ENCODE assay signal across 9 cellular contexts in the genomic region with DNA sequence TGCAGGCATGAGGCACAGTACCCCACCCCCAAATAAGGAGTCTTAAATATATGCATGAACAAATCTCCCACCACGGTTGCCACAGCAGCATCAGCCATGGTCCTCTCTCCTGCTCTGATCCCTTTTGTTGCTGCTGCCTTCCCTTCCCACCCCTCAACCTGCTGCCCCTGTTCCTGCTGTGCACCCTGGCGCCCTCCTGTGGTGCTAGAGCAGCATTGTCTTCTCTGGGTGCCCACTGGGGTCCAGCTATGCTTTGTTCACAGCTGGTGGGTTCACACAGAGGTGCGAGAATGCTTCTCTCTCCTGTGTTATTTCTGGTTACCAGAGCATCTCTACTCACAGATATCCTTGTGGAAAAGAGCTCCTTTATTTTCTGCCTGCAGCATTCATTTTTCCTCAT.
DNase-seq lines count a peak whose midpoint lies in the region; ATAC-seq and TF ChIP-seq lines count a peak whose summit lies in the region.
"Had no signal": no experiment of that assay in that cellular context is flagged by ENCODE, and none has a peak within 500 bp of the region (broad histone marks: within the 10 kb centered on the region; RNA-seq: fewer than 3 reads in every experiment).

No MANE protein-coding gene starts in this region.

- H3K79me2 ChIP-seq in OCI-LY3 (ENCODE audit: low read length), result no peaks in the 10 kb centered on the region

- peaks cover 39% of the 10 kb centered on the region for H3K4me1 ChIP-seq in OCI-LY3 (ENCODE audit: low read length)

- H3K4me3 ChIP-seq in GM12864 (ENCODE audit: low read depth, low read length) (no peak overlapping the region), OCI-LY3 (ENCODE audit: low read length) (no peak overlapping the region)

- no peaks in the 10 kb centered on the region for H3K9me3 ChIP-seq in OCI-LY3 (ENCODE audit: insufficient read depth, low read length)

- peak; percentile 28 for TF ChIP-seq CTCF in AG09319 (IDR thresholded peaks at IDR 0.05; ENCODE audit: low read depth, low read length)
- peak; percentile 41 for TF ChIP-seq CTCF in GM12864 (IDR thresholded peaks at IDR 0.05; ENCODE audit: low read depth, low read length, missing control alignments)
- peak; percentile 79 for TF ChIP-seq CTCF in OCI-LY3 (IDR thresholded peaks at IDR 0.05; ENCODE audit: low read depth, low read length)

- H3K4me2 ChIP-seq in OCI-LY3 (ENCODE audit: low read length), result no peak overlapping the region

- H2AFZ ChIP-seq in OCI-LY3 (ENCODE audit: low read depth, low read length), result no peak overlapping the region

- DNase-seq in AG09319 (ENCODE audit: extremely low read depth, low read depth), result no peak
- no peak for DNase-seq in GM12864 (ENCODE audit: low read depth)
- DNase-seq in glomerular visceral epithelial cell (ENCODE audit: extremely low spot score), result peak; percentile 19
- no peak for DNase-seq in activated CD4-positive, CD25-positive, alpha-beta regulatory T cell treated with anti-CD3 and anti-CD28 coated beads, Interleukin-2, amount 50 U/mL, for 72 hours
- DNase-seq: substantia nigra had no signal

- peaks cover 2% of the 10 kb centered on the region for H3K36me3 ChIP-seq in OCI-LY3 (replicated peaks; ENCODE audit: low read depth, low read length)

- H3K9ac ChIP-seq in OCI-LY3 (ENCODE audit: low read length), result no peak overlapping the region

- no peaks in the 10 kb centered on the region for H4K20me1 ChIP-seq in OCI-LY3 (ENCODE audit: insufficient read depth, low read length)

- ATAC-seq in GM19467 (IDR thresholded peaks at IDR 0.05; ENCODE audit: unreplicated experiment) (no peak), HG03378 (IDR thresholded peaks at IDR 0.05; ENCODE audit: unreplicated experiment) (no peak), HG03432 (IDR thresholded peaks at IDR 0.05; ENCODE audit: unreplicated experiment) (no peak)

- peaks cover 13% of the 10 kb centered on the region for H3K27me3 ChIP-seq in OCI-LY3 (ENCODE audit: low read depth, low read length)

- no peak overlapping the region for H3K27ac ChIP-seq in OCI-LY3 (ENCODE audit: low read length)

Comparison
In these comparisons a context has a peak if more than half of its experiments do, and no peak if none do; other contexts are left out.
1. CTCF ChIP-seq: peak in every context shown above with its lines; median percentile 79 in OCI-LY3; 41 in GM12864; 28 in AG09319.